17 cellular contexts compared by ENCODE assay signal in genomic region chr6:38391909-38392614, GRCh38.
DNase-seq lines count a peak whose midpoint lies in the region; ATAC-seq and TF ChIP-seq lines count a peak whose summit lies in the region.
"Had no signal": no experiment of that assay in that cellular context is flagged by ENCODE, and none has a peak within 500 bp of the region (broad histone marks: within the 10 kb centered on the region; RNA-seq: fewer than 3 reads in every experiment).

No MANE protein-coding gene starts in this region.

- ATAC-seq in GM21528 (IDR thresholded peaks at IDR 0.05; ENCODE audit: low FRiP score, unreplicated experiment) (no peak), HG03432 (IDR thresholded peaks at IDR 0.05; ENCODE audit: unreplicated experiment) (no peak)
- ATAC-seq: K562, right cardiac atrium had no signal

- H3K27ac ChIP-seq in HEK293 (ENCODE audit: extremely low read depth, low read depth, low read length) = no peak overlapping the region
- H3K27ac ChIP-seq: epithelial cell of prostate, heart right ventricle, neutrophil had no signal

- CTCF ChIA-PET in HEK293 (lab: Yijun Ruan, JAX) = interaction anchor here (0.7 kb wide), 2 partner anchors 68 to 269 kb away, joined by 3 to 4 read pairs; no protein-coding TSS in a partner anchor

- no peaks in the 10 kb centered on the region for H3K9me3 ChIP-seq in HEK293 (ENCODE audit: control insufficient read depth, insufficient read depth, low read depth, low read length)
- H3K9me3 ChIP-seq: heart right ventricle, neutrophil had no signal

- no peak overlapping the region for H3K4me3 ChIP-seq in HEK293 (ENCODE audit: low read depth, low read length)
- H3K4me3 ChIP-seq: heart right ventricle, K562 had no signal

- POLR2A ChIA-PET in HEK293 (lab: Yijun Ruan, JAX) = no interaction called here

- no peak for TF ChIP-seq CTCF in HEK293 (tag by site-specific recombination; IDR thresholded peaks at IDR 0.05)

- H3K4me1 ChIP-seq in HEK293 (ENCODE audit: control insufficient read depth, insufficient read depth, low read length) = no peaks in the 10 kb centered on the region

- no peaks in the 10 kb centered on the region for H3K36me3 ChIP-seq in HEK293 (ENCODE audit: control insufficient read depth in 2 of 2, insufficient read depth in 1 of 2, low read length in 2 of 2)
- H3K36me3 ChIP-seq: heart right ventricle, neutrophil had no signal

- DNase-seq in AG20443 (ENCODE audit: low spot score) (peak; percentile 17), astrocyte of the hippocampus (ENCODE audit: low read depth, low spot score) (peak; percentile 60), iris pigment epithelial cell (ENCODE audit: low read depth) (peak; percentile 14), NCI-H82 treated with DMSO at 0.1 percent for 48 hours (lab: John Stamatoyannopoulos, UW; ENCODE audit: unreplicated experiment) (no peak), DMS53 (lab: John Stamatoyannopoulos, UW) (no peak)
- DNase-seq: activated effector memory CD4-positive, alpha-beta T cell treated with anti-CD3 and anti-CD28 coated beads, Interleukin-2, amount 50 U/mL, for 16 hours; AML-193; cortex of kidney; heart right ventricle; NCI-H1092; right cardiac atrium had no signal

TF ChIP-seq in HEK293, 187 proteins besides CTCF, POLR2A, EP300 and RAD21:
- no peak for TF ChIP-seq ZNF544 (tag by site-specific recombination; IDR thresholded peaks at IDR 0.05)
- TF ChIP-seq ZNF692 (tag by site-specific recombination; IDR thresholded peaks at IDR 0.05) = peak; percentile 67

Comparison
In these comparisons a context has a peak if more than half of its experiments do, and no peak if none do; other contexts are left out.
1. DNase-seq: peak in AG20443 (single experiment), astrocyte of the hippocampus (single experiment) and iris pigment epithelial cell (single experiment); none in NCI-H82 treated with DMSO at 0.1 percent for 48 hours (single experiment) and DMS53 (single experiment).